8 cellular contexts compared by ENCODE assay signal in the genomic region with DNA sequence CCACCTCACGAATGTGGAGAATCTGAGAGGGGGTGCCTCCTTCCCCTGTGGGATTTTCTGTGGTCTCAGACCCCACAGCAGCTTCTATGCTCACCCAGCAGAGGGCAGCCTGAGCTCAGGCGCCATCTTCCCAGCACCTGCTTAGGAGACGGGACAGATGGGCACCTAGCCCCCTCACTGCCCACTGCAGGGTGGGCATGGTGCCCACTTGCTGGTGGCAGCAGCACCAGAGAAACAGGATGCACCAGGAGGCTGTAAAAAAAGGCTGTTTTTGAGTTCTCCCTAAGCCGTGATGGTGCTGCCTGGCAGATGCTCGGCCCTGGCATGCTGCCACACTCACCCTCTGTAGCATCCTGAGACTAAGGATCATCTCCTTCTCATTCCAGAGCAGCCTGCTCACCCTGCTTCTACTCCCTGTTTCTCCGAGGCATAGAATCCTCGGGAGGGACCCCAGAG. TPM values are rescaled to one million over a fixed set of nuclear protein-coding genes. Genes with fewer than 3 reads are reported as not detected.
DNase-seq lines count a peak whose midpoint lies in the region; ATAC-seq and TF ChIP-seq lines count a peak whose summit lies in the region.

No MANE protein-coding gene starts in this region.

- H3K4me3 ChIP-seq in HEK293 (ENCODE audit: low read depth, low read length) (no peak overlapping the region), mesendoderm (ENCODE audit: low read length) (no peak overlapping the region)
- H3K4me3 ChIP-seq in effector memory CD4-positive, alpha-beta T cell (ENCODE audit: insufficient read depth, low read depth, low read length, poor library complexity, severe bottlenecking): peak overlapping the region; percentile 32

- H3K27ac Mint-ChIP-seq in activated CD8-positive, alpha-beta T cell treated with anti-CD3 and anti-CD28 coated beads, Interleukin-2, amount 10 ng/mL, durations not matched to agents 7 days and 5 days: peak overlapping the region; percentile 85

- no peak overlapping the region for H4K5ac ChIP-seq in mesendoderm (ENCODE audit: low read length)

- H2AK5ac ChIP-seq in mesendoderm (ENCODE audit: low read length): no peak overlapping the region

- no peak overlapping the region for H3K23ac ChIP-seq in mesendoderm (ENCODE audit: low read length)

- no CpG with 5 or more reads among the region's 7 CpGs for WGBS in mesendoderm (ENCODE audit: extremely low coverage, insufficient coverage, low lambda C conversion rate)

- H3K27ac ChIP-seq in HEK293 (ENCODE audit: extremely low read depth, low read depth, low read length): no peak overlapping the region
- H3K27ac ChIP-seq in effector memory CD4-positive, alpha-beta T cell (ENCODE audit: insufficient read depth, low read length, poor library complexity, severe bottlenecking): no peak overlapping the region
- H3K27ac ChIP-seq in mesendoderm (ENCODE audit: low read depth, low read length): no peak overlapping the region

- no peaks in the 10 kb centered on the region for H3K9me3 ChIP-seq in HEK293 (ENCODE audit: control insufficient read depth, insufficient read depth, low read depth, low read length)
- no peaks in the 10 kb centered on the region for H3K9me3 ChIP-seq in effector memory CD4-positive, alpha-beta T cell (ENCODE audit: control insufficient read depth, low read length)

- TF ChIP-seq CTCF in HEK293 (tag by site-specific recombination; IDR thresholded peaks at IDR 0.05): peak; percentile 91

- no peaks in the 10 kb centered on the region for H3K79me1 ChIP-seq in mesendoderm (ENCODE audit: low read length)

- H2BK15ac ChIP-seq in mesendoderm (replicated peaks; ENCODE audit: low read depth): no peak overlapping the region

- H3K27me3 ChIP-seq in effector memory CD4-positive, alpha-beta T cell (replicated peaks; ENCODE audit: control insufficient read depth, insufficient read depth, low read length, poor library complexity, severe bottlenecking): no peaks in the 10 kb centered on the region
- H3K27me3 ChIP-seq in mesendoderm (ENCODE audit: insufficient read depth, low read length, poor library complexity): no peaks in the 10 kb centered on the region

- POLR2A ChIA-PET in HEK293 (lab: Yijun Ruan, JAX): interaction anchor here (0.6 to 1.6 kb wide), 5 partner anchors 19 to 99 kb away, joined by 3 to 8 read pairs (median 5); a partner anchor contains a TSS
- POLR2A ChIA-PET in activated CD8-positive, alpha-beta T cell treated with anti-CD3 and anti-CD28 coated beads, Interleukin-2, amount 10 ng/mL, durations not matched to agents 7 days and 5 days (lab: Charles Lee): interaction anchor here (0.6 to 5.9 kb wide), 8 partner anchors 20 to 118 kb away, joined by 3 to 39 read pairs (median 4); a partner anchor contains a TSS

- TF ChIP-seq POLR2A in GM18505 (IDR thresholded peaks at IDR 0.05; ENCODE audit: borderline replicate concordance, extremely low read depth, insufficient read depth, insufficient read length): no peak

- CTCF ChIA-PET in HEK293 (lab: Yijun Ruan, JAX): interaction anchor here (0.7 to 13.3 kb wide), 35 partner anchors 9 to 334 kb away, joined by 3 to 204 read pairs (median 5); a partner anchor contains a TSS
- CTCF ChIA-PET in activated CD8-positive, alpha-beta T cell treated with anti-CD3 and anti-CD28 coated beads, Interleukin-2, amount 10 ng/mL, durations not matched to agents 7 days and 5 days (lab: Charles Lee): interaction anchor here (0.6 to 15.2 kb wide), 34 partner anchors 8 to 471 kb away, joined by 3 to 335 read pairs (median 5); a partner anchor contains a TSS

- no peak overlapping the region for H2BK5ac ChIP-seq in mesendoderm (ENCODE audit: low read length)

- H3K79me2 ChIP-seq in mesendoderm (ENCODE audit: control insufficient read depth, insufficient read depth, low read length): no peaks in the 10 kb centered on the region

- peak overlapping the region; percentile 30 for H3K4me3 Mint-ChIP-seq in activated CD8-positive, alpha-beta T cell treated with anti-CD3 and anti-CD28 coated beads, Interleukin-2, amount 10 ng/mL, durations not matched to agents 7 days and 5 days

- H3K4me2 ChIP-seq in mesendoderm (ENCODE audit: low read length): no peak overlapping the region

- H3K36me3 ChIP-seq in HEK293 (ENCODE audit: control insufficient read depth in 2 of 2, insufficient read depth in 1 of 2, low read length in 2 of 2) (no peaks in the 10 kb centered on the region), mesendoderm (ENCODE audit: control insufficient read depth, insufficient read depth, low read length) (no peaks in the 10 kb centered on the region)
- no peaks in the 10 kb centered on the region for H3K36me3 ChIP-seq in effector memory CD4-positive, alpha-beta T cell (ENCODE audit: control insufficient read depth, insufficient read depth, low read length)

- peak; percentile 37 for DNase-seq in COLO668 (lab: John Stamatoyannopoulos, UW; ENCODE audit: unreplicated experiment)
- peak; percentile 83 to 92 for DNase-seq in NCI-H524 (lab: John Stamatoyannopoulos, UW)
- DNase-seq in activated CD8-positive, alpha-beta T cell treated with anti-CD3 and anti-CD28 coated beads, Interleukin-2, amount 10 ng/mL, durations not matched to agents 7 days and 5 days: peak; percentile 79
- peak; percentile 28 to 45 (median 36) for DNase-seq in effector memory CD4-positive, alpha-beta T cell
- peak; percentile 58 for DNase-seq in mesendoderm
- DNase-seq in stimulated activated CD8-positive, alpha-beta memory T cell treated with anti-CD3 and anti-CD28 coated beads, Interleukin-2, amount 100 ng/mL, for 48 hours (ENCODE audit: low read depth in 2 of 2): peak; percentile 37 to 39

- peaks cover 4% of the 10 kb centered on the region for H3K27me3 Mint-ChIP-seq in activated CD8-positive, alpha-beta T cell treated with anti-CD3 and anti-CD28 coated beads, Interleukin-2, amount 10 ng/mL, durations not matched to agents 7 days and 5 days (ENCODE audit: low read depth)

- H3K36me3 Mint-ChIP-seq in activated CD8-positive, alpha-beta T cell treated with anti-CD3 and anti-CD28 coated beads, Interleukin-2, amount 10 ng/mL, durations not matched to agents 7 days and 5 days (ENCODE audit: low read depth): no peaks in the 10 kb centered on the region

- peak; percentile 50 for ATAC-seq in activated CD8-positive, alpha-beta T cell treated with anti-CD3 and anti-CD28 coated beads, Interleukin-2, amount 10 ng/mL, durations not matched to agents 7 days and 5 days
- no peak for ATAC-seq in GM18505 (IDR thresholded peaks at IDR 0.05; ENCODE audit: unreplicated experiment)

- H3K4me1 ChIP-seq in HEK293 (ENCODE audit: control insufficient read depth, insufficient read depth, low read length) (peaks cover 8% of the 10 kb centered on the region), mesendoderm (ENCODE audit: control insufficient read depth, low read depth, low read length) (peaks cover 12% of the 10 kb centered on the region)
- peaks cover 42% of the 10 kb centered on the region for H3K4me1 ChIP-seq in effector memory CD4-positive, alpha-beta T cell (ENCODE audit: control insufficient read depth, insufficient read depth, low read length, poor library complexity, severe bottlenecking)

- H3K4me1 Mint-ChIP-seq in activated CD8-positive, alpha-beta T cell treated with anti-CD3 and anti-CD28 coated beads, Interleukin-2, amount 10 ng/mL, durations not matched to agents 7 days and 5 days (ENCODE audit: low read depth): peaks cover 78% of the 10 kb centered on the region

- no peak overlapping the region for H3K56ac ChIP-seq in mesendoderm (ENCODE audit: low read length)

- H3K9ac ChIP-seq in mesendoderm (ENCODE audit: low read length): no peak overlapping the region

- H2BK120ac ChIP-seq in mesendoderm (ENCODE audit: low read depth, low read length): no peak overlapping the region

- H4K8ac ChIP-seq in mesendoderm (ENCODE audit: low read depth, low read length): no peak overlapping the region

- no peak overlapping the region for H3K18ac ChIP-seq in mesendoderm (ENCODE audit: low read length)

- H3K9me3 Mint-ChIP-seq in activated CD8-positive, alpha-beta T cell treated with anti-CD3 and anti-CD28 coated beads, Interleukin-2, amount 10 ng/mL, durations not matched to agents 7 days and 5 days (ENCODE audit: insufficient read depth): no peaks in the 10 kb centered on the region

- no peak overlapping the region for H3K4ac ChIP-seq in mesendoderm (ENCODE audit: low read depth, low read length)

TF ChIP-seq in HEK293, 187 proteins besides CTCF, POLR2A, EP300 and RAD21:
- TF ChIP-seq ZSCAN30 (tag by site-specific recombination; IDR thresholded peaks at IDR 0.05) (0 out of 2 replicates have a peak, but pooled peaks have one; percentile 60), ZNF670 (tag by site-specific recombination; IDR thresholded peaks at IDR 0.05; ENCODE audit: low read depth) (no peak), ZNF10 (tag by site-specific recombination; IDR thresholded peaks at IDR 0.05) (peak; percentile 100), ZBTB8A (tag by site-specific recombination; IDR thresholded peaks at IDR 0.05) (peak; percentile 43; the same call in 1 of the 2 replicates), ZNF654 (tag by site-specific recombination; IDR thresholded peaks at IDR 0.05; ENCODE audit: low read depth) (peak; percentile 74)
- TF ChIP-seq, protein P1, sequence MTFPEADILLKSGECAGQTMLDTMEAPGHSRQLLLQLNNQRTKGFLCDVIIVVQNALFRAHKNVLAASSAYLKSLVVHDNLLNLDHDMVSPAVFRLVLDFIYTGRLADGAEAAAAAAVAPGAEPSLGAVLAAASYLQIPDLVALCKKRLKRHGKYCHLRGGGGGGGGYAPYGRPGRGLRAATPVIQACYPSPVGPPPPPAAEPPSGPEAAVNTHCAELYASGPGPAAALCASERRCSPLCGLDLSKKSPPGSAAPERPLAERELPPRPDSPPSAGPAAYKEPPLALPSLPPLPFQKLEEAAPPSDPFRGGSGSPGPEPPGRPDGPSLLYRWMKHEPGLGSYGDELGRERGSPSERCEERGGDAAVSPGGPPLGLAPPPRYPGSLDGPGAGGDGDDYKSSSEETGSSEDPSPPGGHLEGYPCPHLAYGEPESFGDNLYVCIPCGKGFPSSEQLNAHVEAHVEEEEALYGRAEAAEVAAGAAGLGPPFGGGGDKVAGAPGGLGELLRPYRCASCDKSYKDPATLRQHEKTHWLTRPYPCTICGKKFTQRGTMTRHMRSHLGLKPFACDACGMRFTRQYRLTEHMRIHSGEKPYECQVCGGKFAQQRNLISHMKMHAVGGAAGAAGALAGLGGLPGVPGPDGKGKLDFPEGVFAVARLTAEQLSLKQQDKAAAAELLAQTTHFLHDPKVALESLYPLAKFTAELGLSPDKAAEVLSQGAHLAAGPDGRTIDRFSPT (tag by site-specific recombination; IDR thresholded peaks at IDR 0.05): peak; percentile 96

RNA-seq across cellular contexts. Expression of a gene that starts 19.1 kb away (rescaled TPM):
- 100 to 1,000 TPM; 115 to 120 TPM for total RNA-seq in activated CD8-positive, alpha-beta T cell treated with anti-CD3 and anti-CD28 coated beads, Interleukin-2, amount 10 ng/mL, durations not matched to agents 7 days and 5 days
- polyA plus RNA-seq in mesendoderm (2013, experiment 1 of 2): 69.0 TPM
- 68.0 TPM for polyA plus RNA-seq in mesendoderm (2013, experiment 2 of 2)

RNA-seq across cellular contexts. Expression of a gene that starts 42.2 kb away (rescaled TPM):
- 10 to 100 TPM; 32.4 to 35.4 TPM for total RNA-seq in activated CD8-positive, alpha-beta T cell treated with anti-CD3 and anti-CD28 coated beads, Interleukin-2, amount 10 ng/mL, durations not matched to agents 7 days and 5 days
- polyA plus RNA-seq in mesendoderm (2013, experiment 1 of 2): 22.8 TPM
- polyA plus RNA-seq in mesendoderm (2013, experiment 2 of 2): 23.4 TPM

Comparison
In these comparisons a context has a peak if more than half of its experiments do, and no peak if none do; other contexts are left out.
1. DNase-seq: peak in every context shown above with its lines; median percentile 88 in NCI-H524; 79 in activated CD8-positive, alpha-beta T cell treated with anti-CD3 and anti-CD28 coated beads, Interleukin-2, amount 10 ng/mL, durations not matched to agents 7 days and 5 days; 58 in mesendoderm; 38 in stimulated activated CD8-positive, alpha-beta memory T cell treated with anti-CD3 and anti-CD28 coated beads, Interleukin-2, amount 100 ng/mL, for 48 hours; 37 in COLO668; 36 in effector memory CD4-positive, alpha-beta T cell.